8 cellular contexts compared by ENCODE assay signal in the genomic region with DNA sequence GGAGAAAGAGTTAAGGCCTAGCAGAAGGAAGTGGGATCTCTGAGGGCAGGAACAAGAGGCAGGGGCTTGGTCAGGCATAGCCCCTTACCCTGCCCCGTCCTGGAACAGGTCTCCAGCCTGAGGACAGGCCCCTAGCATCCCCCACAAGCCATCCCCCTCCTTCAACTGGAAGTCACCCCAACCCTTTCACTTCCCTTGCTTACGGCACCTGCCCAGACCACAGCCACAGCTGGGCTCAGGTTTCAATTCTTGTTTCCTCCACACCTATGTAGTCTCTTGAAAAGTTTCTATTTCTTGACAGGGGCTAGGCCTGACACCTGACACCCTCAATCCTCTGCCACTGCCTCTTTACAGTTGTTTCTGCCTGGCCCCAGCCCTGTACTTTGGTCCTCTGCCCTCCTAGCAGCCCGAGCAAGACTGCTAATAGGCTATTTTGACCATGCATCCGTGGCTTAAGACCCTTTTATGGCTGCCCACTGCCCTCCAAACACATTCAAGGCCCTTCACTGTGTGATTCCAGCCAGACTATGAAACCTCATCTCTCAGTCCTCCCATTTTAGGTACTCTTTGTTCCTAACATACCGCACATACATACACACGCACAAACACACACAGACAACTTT. TPM values are rescaled to one million over a fixed set of nuclear protein-coding genes. Genes with fewer than 3 reads are reported as not detected.
A peak's percentile ranks its signal among the peaks of the same experiment; 100 is the strongest.
DNase-seq lines count a peak whose midpoint lies in the region; ATAC-seq, FAIRE-seq and TF ChIP-seq lines count a peak whose summit lies in the region.

No MANE protein-coding gene starts in this region.

- TF ChIP-seq POLR2A in H54 (IDR thresholded peaks at IDR 0.05; ENCODE audit: low read depth, low read length), result no peak

- intact Hi-C loops in left ventricle myocardium superior (cut with micrococcal nuclease), result no loop called here

- FAIRE-seq in H54 (lab: Jason Lieb, UNC), result no peak

- peak; percentile 15 for DNase-seq in activated T-cell treated with anti-CD3 and anti-CD28 coated beads for 24 hours (ENCODE audit: low read depth)
- DNase-seq in activated T-cell treated with anti-CD3 and anti-CD28 coated beads, Interleukin-2, amount 50 U/mL, for 1 hour, result no peak
- peak; percentile 44 for DNase-seq in SW480 (ENCODE audit: low spot score)
- DNase-seq in left ventricle myocardium superior, result no peak
- no peak for DNase-seq in ecto neural progenitor cell (ENCODE audit: low spot score)
- no peak for DNase-seq in OCI-M2 (lab: John Stamatoyannopoulos, UW; ENCODE audit: unreplicated experiment)
- no peak for DNase-seq in H54 (ENCODE audit: insufficient read length, low spot score)

- ATAC-seq in HG03066 (IDR thresholded peaks at IDR 0.05; ENCODE audit: low read depth, unreplicated experiment) (peak; percentile 68), left ventricle myocardium superior (peak; percentile 17)

RNA-seq across cellular contexts. Expression of gene FCHSD2, which starts 10.9 kb away (rescaled TPM):
- 32.7 TPM for total RNA-seq in left ventricle myocardium superior

Comparison
In these comparisons a context has a peak if more than half of its experiments do, and no peak if none do; other contexts are left out.
1. DNase-seq: peak in activated T-cell treated with anti-CD3 and anti-CD28 coated beads for 24 hours (single experiment) and SW480 (single experiment); none in activated T-cell treated with anti-CD3 and anti-CD28 coated beads, Interleukin-2, amount 50 U/mL, for 1 hour (single experiment), left ventricle myocardium superior (single experiment), ecto neural progenitor cell (single experiment), OCI-M2 (single experiment) and H54 (single experiment).